ENCODE assay signal across 15 cellular contexts in genomic region chr4:101865501-101866062, GRCh38.
DNase-seq lines count a peak whose midpoint lies in the region; ATAC-seq and TF ChIP-seq lines count a peak whose summit lies in the region.
"Had no signal": no experiment of that assay in that cellular context is flagged by ENCODE, and none has a peak within 500 bp of the region (broad histone marks: within the 10 kb centered on the region; RNA-seq: fewer than 3 reads in every experiment).

No MANE protein-coding gene starts in this region.

- POLR2A ChIA-PET in RWPE1 (lab: Yijun Ruan, JAX; ENCODE audit: low non-redundant PET): no interaction called here

- H3K27me3 Mint-ChIP-seq in type B pancreatic cell: no peaks in the 10 kb centered on the region
- H3K27me3 Mint-ChIP-seq in activated naive CD8-positive, alpha-beta T cell treated with anti-CD3 and anti-CD28 coated beads, Interleukin-2, amount 50 U/mL, for 24 hours: no peaks in the 10 kb centered on the region

- peaks cover 4% of the 10 kb centered on the region for H3K4me1 Mint-ChIP-seq in type B pancreatic cell (ENCODE audit: unreplicated experiment)
- H3K4me1 Mint-ChIP-seq in activated naive CD8-positive, alpha-beta T cell treated with anti-CD3 and anti-CD28 coated beads, Interleukin-2, amount 50 U/mL, for 24 hours: no peaks in the 10 kb centered on the region
- H3K4me1 Mint-ChIP-seq: activated CD4-positive, alpha-beta T cell treated with anti-CD3 and anti-CD28 coated beads, Interleukin-2, amount 10 ng/mL, durations not matched to agents 7 days and 5 days had no signal

- no peak for ATAC-seq in HG03354 (IDR thresholded peaks at IDR 0.05; ENCODE audit: poor library complexity, severe bottlenecking, unreplicated experiment)
- ATAC-seq in activated naive CD8-positive, alpha-beta T cell treated with anti-CD3 and anti-CD28 coated beads, Interleukin-2, amount 50 U/mL, for 24 hours: no peak

- H3K4me3 ChIP-seq in fibroblast of villous mesenchyme (ENCODE audit: low read depth, low read length): no peak overlapping the region
- H3K4me3 ChIP-seq: cardiac muscle cell, right atrium auricular region, testis had no signal

- H3K27ac ChIP-seq in RWPE1: no peak overlapping the region
- H3K27ac ChIP-seq: cardiac muscle cell, right atrium auricular region, testis had no signal

- peaks cover 4% of the 10 kb centered on the region for H3K36me3 Mint-ChIP-seq in type B pancreatic cell
- H3K36me3 Mint-ChIP-seq in activated naive CD8-positive, alpha-beta T cell treated with anti-CD3 and anti-CD28 coated beads, Interleukin-2, amount 50 U/mL, for 24 hours (ENCODE audit: low read depth): peaks cover 3% of the 10 kb centered on the region

- CTCF ChIA-PET in RWPE1 (lab: Yijun Ruan, JAX): no interaction called here

- H3K4me3 Mint-ChIP-seq in type B pancreatic cell: peak overlapping the region; percentile 20
- no peak overlapping the region for H3K4me3 Mint-ChIP-seq in activated naive CD8-positive, alpha-beta T cell treated with anti-CD3 and anti-CD28 coated beads, Interleukin-2, amount 50 U/mL, for 24 hours
- H3K4me3 Mint-ChIP-seq: activated CD4-positive, alpha-beta T cell treated with anti-CD3 and anti-CD28 coated beads, Interleukin-2, amount 10 ng/mL, durations not matched to agents 7 days and 5 days had no signal

- DNase-seq in SIG-M5 treated with dmso at 0.1 percent for 504 hours (lab: John Stamatoyannopoulos, UW; ENCODE audit: unreplicated experiment) (peak; percentile 55), SIG-M5 (lab: John Stamatoyannopoulos, UW) (no peak), RWPE1 (ENCODE audit: low spot score) (peak; percentile 8), fibroblast of villous mesenchyme (ENCODE audit: low read depth) (peak; percentile 42), type B pancreatic cell (ENCODE audit: extremely low spot score, unreplicated experiment) (no peak)
- DNase-seq in stimulated activated naive CD4-positive, alpha-beta T cell (lab: John Stamatoyannopoulos, UW): no peak
- no peak for DNase-seq in activated naive CD8-positive, alpha-beta T cell treated with anti-CD3 and anti-CD28 coated beads, Interleukin-2, amount 50 U/mL, for 24 hours
- DNase-seq: 8988T; activated CD4-positive, alpha-beta T cell treated with anti-CD3 and anti-CD28 coated beads, Interleukin-2, amount 10 ng/mL, durations not matched to agents 7 days and 5 days; DMS79 treated with DMSO at 0.1 percent for 48 hours; NCI-H2081; testis had no signal

- H3K27ac Mint-ChIP-seq in type B pancreatic cell: peak overlapping the region; percentile 95
- no peak overlapping the region for H3K27ac Mint-ChIP-seq in activated naive CD8-positive, alpha-beta T cell treated with anti-CD3 and anti-CD28 coated beads, Interleukin-2, amount 50 U/mL, for 24 hours
- H3K27ac Mint-ChIP-seq: activated CD4-positive, alpha-beta T cell treated with anti-CD3 and anti-CD28 coated beads, Interleukin-2, amount 10 ng/mL, durations not matched to agents 7 days and 5 days had no signal

- peaks cover 12% of the 10 kb centered on the region for H3K9me3 Mint-ChIP-seq in type B pancreatic cell
- no peaks in the 10 kb centered on the region for H3K9me3 Mint-ChIP-seq in activated naive CD8-positive, alpha-beta T cell treated with anti-CD3 and anti-CD28 coated beads, Interleukin-2, amount 50 U/mL, for 24 hours
- H3K9me3 Mint-ChIP-seq: activated CD4-positive, alpha-beta T cell treated with anti-CD3 and anti-CD28 coated beads, Interleukin-2, amount 10 ng/mL, durations not matched to agents 7 days and 5 days had no signal

- TF ChIP-seq CTCF in RWPE1 (conservative IDR thresholded peaks at IDR 0.05; ENCODE audit: low read depth): no peak
- no peak for TF ChIP-seq CTCF in fibroblast of villous mesenchyme (IDR thresholded peaks at IDR 0.05; ENCODE audit: insufficient read depth, low read depth, low read length)
- TF ChIP-seq CTCF in type B pancreatic cell (conservative IDR thresholded peaks at IDR 0.05): no peak

Comparison
In these comparisons a context has a peak if more than half of its experiments do, and no peak if none do; other contexts are left out.
1. DNase-seq: peak in SIG-M5 treated with dmso at 0.1 percent for 504 hours (single experiment), RWPE1 (single experiment) and fibroblast of villous mesenchyme (single experiment); none in SIG-M5 (single experiment), type B pancreatic cell (single experiment), stimulated activated naive CD4-positive, alpha-beta T cell (0 of 6) and activated naive CD8-positive, alpha-beta T cell treated with anti-CD3 and anti-CD28 coated beads, Interleukin-2, amount 50 U/mL, for 24 hours (single experiment).